8 cellular contexts compared by ENCODE assay signal in genomic region chr1:179955318-179955638, GRCh38. TPM values are rescaled to one million over a fixed set of nuclear protein-coding genes. Genes with fewer than 3 reads are reported as not detected.
DNase-seq lines count a peak whose midpoint lies in the region; FAIRE-seq and TF ChIP-seq lines count a peak whose summit lies in the region.

No MANE protein-coding gene starts in this region.

- TF ChIP-seq CTCF in H9 (conservative IDR thresholded peaks at IDR 0.05) (no peak), endothelial cell of umbilical vein (IDR thresholded peaks at IDR 0.05; ENCODE audit: extremely low read depth in 1 of 2, insufficient read depth in 1 of 2, low read depth in 1 of 2, low read length in 2 of 2) (no peak), neural crest cell (conservative IDR thresholded peaks at IDR 0.05) (peak; percentile 22)

- no peak for TF ChIP-seq POLR2A in endothelial cell of umbilical vein (IDR thresholded peaks at IDR 0.05; ENCODE audit: low read depth, low read length)

- no peaks in the 10 kb centered on the region for H3K27me3 Mint-ChIP-seq in H9 (ENCODE audit: low read depth)
- no peaks in the 10 kb centered on the region for H3K27me3 Mint-ChIP-seq in neural crest cell (ENCODE audit: low read depth)

- H3K4me3 Mint-ChIP-seq in H9 (peak overlapping the region; percentile 85 to 87), neural crest cell (peak overlapping the region; percentile 95)

- DNase-seq in H9, result no peak
- DNase-seq in RPMI7951 (ENCODE audit: low read depth), result peak; percentile 28
- DNase-seq in endothelial cell of umbilical vein (ENCODE audit: low read depth, low spot score), result peak; percentile 49
- DNase-seq in neural crest cell (ENCODE audit: low read depth, low spot score), result no peak
- DNase-seq in germinal center (ENCODE audit: low spot score), result no peak
- no peak for DNase-seq in retina
- DNase-seq in activated CD4-positive, alpha-beta T cell treated with anti-CD3 and anti-CD28 coated beads, Interleukin-2, amount 50 U/mL, for 48 hours, result no peak

- no TSS peak for BruUV-seq in endothelial cell of umbilical vein (replicated peaks; lab: Mats Ljungman, UMichigan)

- intact Hi-C loops in endothelial cell of umbilical vein (cut with micrococcal nuclease), result no loop called here

- no peak overlapping the region for H3K18ac ChIP-seq in H9 (ENCODE audit: insufficient read length, low read depth, low read length)

- no peaks in the 10 kb centered on the region for H3K79me1 ChIP-seq in H9 (ENCODE audit: insufficient read depth, low read depth, low read length, poor library complexity, severe bottlenecking)

- no peak overlapping the region for H2AK5ac ChIP-seq in H9 (ENCODE audit: insufficient read length, low read length)

- H3K9me1 ChIP-seq in endothelial cell of umbilical vein (replicated peaks; ENCODE audit: control insufficient read depth, extremely low read depth, insufficient read depth, low read length), result no peaks in the 10 kb centered on the region

- H4K8ac ChIP-seq in H9 (replicated peaks; ENCODE audit: insufficient read length, low read depth, low read length), result no peak overlapping the region

- dilution Hi-C loops in endothelial cell of umbilical vein (cut with MboI; ENCODE audit: extremely low pct_ligation_motif_present, low sequenced_read_pairs), result no loop called here

- peak overlapping the region; percentile 72 to 93 (median 85) for H3K4me2 ChIP-seq in BLaER1 treated with 17β-estradiol and CSF1 and Interleukin-3, amounts not matched to agents 10 nM and 100 nM
- H3K4me2 ChIP-seq in H9 (ENCODE audit: insufficient read depth, insufficient read length, low read length) (peak overlapping the region; percentile 84), endothelial cell of umbilical vein (ENCODE audit: insufficient read depth, low read length) (peak overlapping the region; percentile 98)

- peak overlapping the region; percentile 92 to 100 (median 98) for H3K9ac ChIP-seq in BLaER1 treated with 17β-estradiol and CSF1 and Interleukin-3, amounts not matched to agents 10 nM and 100 nM
- H3K9ac ChIP-seq in H9 (ENCODE audit: extremely low read depth, insufficient read length, low read length), result peak overlapping the region; percentile 79
- H3K9ac ChIP-seq in endothelial cell of umbilical vein (replicated peaks; ENCODE audit: extremely low read depth, insufficient read depth, low read length), result peak overlapping the region; percentile 77

- H3K27ac Mint-ChIP-seq in H9, result peak overlapping the region; percentile 88 to 96 (median 91)
- H3K27ac Mint-ChIP-seq in neural crest cell (ENCODE audit: unreplicated experiment), result peak overlapping the region; percentile 90

- H3K9me3 Mint-ChIP-seq in H9, result no peaks in the 10 kb centered on the region
- H3K9me3 Mint-ChIP-seq in neural crest cell, result no peaks in the 10 kb centered on the region

- H3K4me1 ChIP-seq in BLaER1 treated with 17β-estradiol and CSF1 and Interleukin-3, amounts not matched to agents 10 nM and 100 nM, result peaks cover 38 to 62% (median 53%) of the 10 kb centered on the region in 10 experiments
- H3K4me1 ChIP-seq in H9 (ENCODE audit: insufficient read depth, low read length) (no peaks in the 10 kb centered on the region), endothelial cell of umbilical vein (ENCODE audit: control insufficient read depth, extremely low read depth, insufficient read depth, low read length) (peaks cover 22% of the 10 kb centered on the region)

- no peaks in the 10 kb centered on the region for H3K27me3 ChIP-seq in BLaER1 treated with 17β-estradiol and CSF1 and Interleukin-3, amounts not matched to agents 10 nM and 100 nM
- H3K27me3 ChIP-seq in H9 (ENCODE audit: insufficient read depth, low read length) (no peaks in the 10 kb centered on the region), endothelial cell of umbilical vein (ENCODE audit: control insufficient read depth in 2 of 2, insufficient read depth in 2 of 2, low read length in 2 of 2) (no peaks in the 10 kb centered on the region)

- peaks cover 0 to 9% (median 4%) of the 10 kb centered on the region in 11 experiments; a peak in 8 of 22 replicates for H3K36me3 ChIP-seq in BLaER1 treated with 17β-estradiol and CSF1 and Interleukin-3, amounts not matched to agents 10 nM and 100 nM
- no peaks in the 10 kb centered on the region for H3K36me3 ChIP-seq in endothelial cell of umbilical vein (ENCODE audit: control insufficient read depth in 2 of 2, extremely low read depth in 1 of 2, insufficient read depth in 2 of 2, low read length in 2 of 2)

- CTCF ChIA-PET in endothelial cell of umbilical vein (lab: Charles Lee), result interaction anchor here (1.5 kb wide), 2 partner anchors 73 to 213 kb away, joined by 4 to 6 read pairs; no protein-coding TSS in a partner anchor

- H3K27ac ChIP-seq in BLaER1 treated with 17β-estradiol and CSF1 and Interleukin-3, amounts not matched to agents 10 nM and 100 nM, result peak overlapping the region; percentile 93 to 99 (median 95)
- H3K27ac ChIP-seq in H9 (ENCODE audit: insufficient read length, low read depth, low read length) (no peak overlapping the region), endothelial cell of umbilical vein (ENCODE audit: insufficient read depth, low read depth, low read length) (peak overlapping the region; percentile 55)

- no CpG with 5 or more reads among the region's 9 CpGs for WGBS in H9 (ENCODE audit: extremely low coverage, insufficient read length, low lambda C conversion rate)

- H3K23ac ChIP-seq in H9 (ENCODE audit: insufficient read length, low read depth, low read length), result no peak overlapping the region

- H2BK12ac ChIP-seq in H9 (ENCODE audit: insufficient read length, low read depth, low read length), result no peak overlapping the region

- H3K4me1 Mint-ChIP-seq in H9 (peaks cover 14 to 18% of the 10 kb centered on the region in 2 experiments), neural crest cell (peaks cover 28% of the 10 kb centered on the region)

- no peak overlapping the region for H3K56ac ChIP-seq in H9 (ENCODE audit: insufficient read length, low read depth, low read length)

- H4K91ac ChIP-seq in H9 (ENCODE audit: insufficient read length, low read depth, low read length), result no peak overlapping the region

- H3K4me3 ChIP-seq in BLaER1 treated with 17β-estradiol and CSF1 and Interleukin-3, amounts not matched to agents 10 nM and 100 nM, result peak overlapping the region; percentile 84 to 100 (median 96)
- peak overlapping the region; percentile 88 to 95 (median 95) for H3K4me3 ChIP-seq in endothelial cell of umbilical vein (replicated peaks in 1 of 3; ENCODE audit: insufficient read depth in 1 of 3, low read depth in 1 of 3, low read length in 3 of 3)

- POLR2A ChIA-PET in endothelial cell of umbilical vein (lab: Charles Lee), result no interaction called here

- peaks cover 11 to 49% (median 44%) of the 10 kb centered on the region in 11 experiments; a peak in 19 of 22 replicates for H4K20me1 ChIP-seq in BLaER1 treated with 17β-estradiol and CSF1 and Interleukin-3, amounts not matched to agents 10 nM and 100 nM
- H4K20me1 ChIP-seq in H9 (ENCODE audit: control insufficient read depth, insufficient read depth, insufficient read length) (no peaks in the 10 kb centered on the region), endothelial cell of umbilical vein (replicated peaks; ENCODE audit: control insufficient read depth, extremely low read depth, insufficient read depth, low read length) (peaks cover 2% of the 10 kb centered on the region)

- no peak overlapping the region for H2BK20ac ChIP-seq in H9 (ENCODE audit: low read depth, low read length, poor library complexity, severe bottlenecking)

- no peak overlapping the region for H2BK120ac ChIP-seq in H9 (ENCODE audit: low read depth, low read length, poor library complexity, severe bottlenecking)

- H3T11ph ChIP-seq in H9 (ENCODE audit: low read length), result no peak overlapping the region

- no peak overlapping the region for H2BK15ac ChIP-seq in H9 (ENCODE audit: low read depth, low read length)

- H3K14ac ChIP-seq in H9 (ENCODE audit: insufficient read depth, low read length), result peak overlapping the region; percentile 86

- H3K36me3 Mint-ChIP-seq in H9 (ENCODE audit: insufficient read depth in 1 of 3, low read depth in 3 of 3) (no peaks in the 10 kb centered on the region), neural crest cell (ENCODE audit: low read depth) (no peaks in the 10 kb centered on the region)

- no peak overlapping the region for H2AFZ ChIP-seq in H9 (ENCODE audit: low read length)
- peak overlapping the region; percentile 66 for H2AFZ ChIP-seq in endothelial cell of umbilical vein (ENCODE audit: low read depth, low read length)

- H3K9me3 ChIP-seq in BLaER1 treated with 17β-estradiol and CSF1 and Interleukin-3, amounts not matched to agents 10 nM and 100 nM (replicated peaks in 1 of 11), result no peaks in the 10 kb centered on the region
- H3K9me3 ChIP-seq in H9 (ENCODE audit: control insufficient read depth, low read depth, low read length), result no peaks in the 10 kb centered on the region
- H3K9me3 ChIP-seq in endothelial cell of umbilical vein (replicated peaks; ENCODE audit: control insufficient read depth, insufficient read depth, low read length), result no peaks in the 10 kb centered on the region

- no peak overlapping the region for H2BK5ac ChIP-seq in H9 (ENCODE audit: insufficient read length, low read length)

- H4K5ac ChIP-seq in H9 (ENCODE audit: insufficient read length, low read depth, low read length), result no peak overlapping the region

- no peak overlapping the region for H3K4ac ChIP-seq in H9 (ENCODE audit: low read depth, low read length)

- H3K79me2 ChIP-seq in H9 (ENCODE audit: insufficient read depth, low read length), result peaks cover 12% of the 10 kb centered on the region
- H3K79me2 ChIP-seq in endothelial cell of umbilical vein (ENCODE audit: control insufficient read depth, insufficient read depth, low read length), result peaks cover 40% of the 10 kb centered on the region

- peaks cover 3% of the 10 kb centered on the region for H3K23me2 ChIP-seq in H9 (ENCODE audit: insufficient read length, low read depth, low read length, poor library complexity, severe bottlenecking)

- peak; percentile 15 for FAIRE-seq in endothelial cell of umbilical vein (lab: Jason Lieb, UNC)

TF ChIP-seq in endothelial cell of umbilical vein, 7 proteins besides CTCF, POLR2A, EP300 and RAD21:
- no peak for TF ChIP-seq EZH2 (IDR thresholded peaks at IDR 0.05; ENCODE audit: borderline replicate concordance, low read depth, low read length, severe bottlenecking)

RNA-seq across cellular contexts. Expression of gene CEP350, which starts 0.7 kb away (rescaled TPM):
- total RNA-seq in H9 (2021), result 30.9 and 39.2 TPM in 2 replicates
- total RNA-seq in RPMI7951 (2014; rRNA removed; shearing (Covaris generic)), result 33.3 and 41.6 TPM in 2 replicates
- total RNA-seq in endothelial cell of umbilical vein, result 30.1 and 30.3 TPM in 2 replicates
- 2.7 and 4.8 TPM in 2 replicates for polyA plus RNA-seq in endothelial cell of umbilical vein
- 4.6 and 4.9 TPM in 2 replicates for polyA plus RNA-seq in endothelial cell of umbilical vein (2011; cell fraction: cytosol; rRNA removed)
- 17.3 and 23.6 TPM in 2 replicates for polyA plus RNA-seq in endothelial cell of umbilical vein (2011; cell fraction: nucleus; rRNA removed)
- polyA plus RNA-seq in endothelial cell of umbilical vein (2012), result 9.5 and 16.7 TPM in 2 replicates
- 25.3 and 28.2 TPM in 2 replicates for polyA minus RNA-seq in endothelial cell of umbilical vein
- 38.2 TPM for polyA minus RNA-seq in endothelial cell of umbilical vein (2011; cell fraction: cytosol; rRNA and poly(A)+ RNA removed)
- 36.8 and 50.8 TPM in 2 replicates for polyA minus RNA-seq in endothelial cell of umbilical vein (2011; cell fraction: nucleus; rRNA and poly(A)+ RNA removed)
- total RNA-seq in neural crest cell, result 44.8 and 50.1 TPM in 2 replicates

Comparison
In these comparisons a context has a peak if more than half of its experiments do, and no peak if none do; other contexts are left out.
1. DNase-seq: peak in RPMI7951 (single experiment) and endothelial cell of umbilical vein (single experiment); none in H9 (single experiment), neural crest cell (single experiment), germinal center (single experiment), retina (single experiment) and activated CD4-positive, alpha-beta T cell treated with anti-CD3 and anti-CD28 coated beads, Interleukin-2, amount 50 U/mL, for 48 hours (0 of 2).
2. Peak in every context shown above with its lines, with median percentiles within 50 percentile points of each other: H3K4me2 ChIP-seq and H3K9ac ChIP-seq.